In genomic region chr3:15205482-15205933, GRCh38 we compare ENCODE assay signal across 9 cellular contexts. TPM values are rescaled to one million over a fixed set of nuclear protein-coding genes. Genes with fewer than 3 reads are reported as not detected.
DNase-seq lines count a peak whose midpoint lies in the region; ATAC-seq and TF ChIP-seq lines count a peak whose summit lies in the region.
"Had no signal": no experiment of that assay in that cellular context is flagged by ENCODE, and none has a peak within 500 bp of the region (broad histone marks: within the 10 kb centered on the region; RNA-seq: fewer than 3 reads in every experiment).

No MANE protein-coding gene starts in this region.

- H3K27me3 ChIP-seq in right atrium auricular region (no peaks in the 10 kb centered on the region), mucosa of stomach (ENCODE audit: control insufficient read depth, insufficient read depth, low read length) (no peaks in the 10 kb centered on the region)

- intact Hi-C loops in left cardiac atrium (cut with DNase I) = loop anchor here (10.0 kb wide), 2 partner anchors 91 to 199 kb away; no protein-coding TSS in a partner anchor

- H3K4me3 ChIP-seq in right atrium auricular region = peak overlapping the region; percentile 33 to 71
- peak overlapping the region; percentile 48 to 62 for H3K4me3 ChIP-seq in cardiac fibroblast (replicated peaks in 1 of 2; ENCODE audit: low read depth in 2 of 2, low read length in 2 of 2)
- H3K4me3 ChIP-seq in mucosa of stomach (ENCODE audit: low read length) = peak overlapping the region; percentile 52

- H3K4me1 ChIP-seq in right atrium auricular region (peaks cover 0 to 28% of the 10 kb centered on the region in 2 donors), mucosa of stomach (ENCODE audit: control insufficient read depth, insufficient read depth, low read length) (peaks cover 4% of the 10 kb centered on the region)

- H3K9me3 ChIP-seq in right atrium auricular region = no peaks in the 10 kb centered on the region
- H3K9me3 ChIP-seq in mucosa of stomach (ENCODE audit: control insufficient read depth, low read length) = no peaks in the 10 kb centered on the region

- no peak for ATAC-seq in left cardiac atrium
- no peak for ATAC-seq in GM21825 (IDR thresholded peaks at IDR 0.05; ENCODE audit: unreplicated experiment)

- no peaks in the 10 kb centered on the region for H3K36me3 ChIP-seq in right atrium auricular region
- no peaks in the 10 kb centered on the region for H3K36me3 ChIP-seq in mucosa of stomach (ENCODE audit: control insufficient read depth, insufficient read depth, low read length)

- no peak for TF ChIP-seq CTCF in right atrium auricular region (IDR thresholded peaks at IDR 0.05)
- no peak for TF ChIP-seq CTCF in cardiac fibroblast (IDR thresholded peaks at IDR 0.05; ENCODE audit: low read depth, low read length)
- no peak for TF ChIP-seq CTCF in GM20000 (IDR thresholded peaks at IDR 0.05; ENCODE audit: extremely low read depth, missing control alignments)

- H3K27ac ChIP-seq in right atrium auricular region = peak overlapping the region; percentile 96 to 99

- peak overlapping the region; percentile 92 for H3K9ac ChIP-seq in mucosa of stomach (ENCODE audit: low read length)

- DNase-seq in right atrium auricular region (ENCODE audit: low spot score) (no peak), left cardiac atrium (no peak), cardiac fibroblast (ENCODE audit: low read depth in 2 of 2) (no peak), iPS-NIHi11 (ENCODE audit: low spot score) (no peak), NCI-H82 treated with DMSO at 0.1 percent for 48 hours (lab: John Stamatoyannopoulos, UW; ENCODE audit: unreplicated experiment) (no peak), GM20000 (ENCODE audit: low spot score) (no peak)
- DNase-seq: stimulated activated naive CD4-positive, alpha-beta T cell treated with Interleukin-2 at 50 U/mL for 16 hours had no signal

RNA-seq across cellular contexts. Expression of gene CAPN7, which starts 0.5 kb away (rescaled TPM):
- total RNA-seq in right atrium auricular region (10 to 100 TPM; 21.2 to 21.3 TPM), left cardiac atrium (10 to 100 TPM; 28.4 to 28.9 TPM)
